19 cellular contexts compared by ENCODE assay signal in the genomic region with DNA sequence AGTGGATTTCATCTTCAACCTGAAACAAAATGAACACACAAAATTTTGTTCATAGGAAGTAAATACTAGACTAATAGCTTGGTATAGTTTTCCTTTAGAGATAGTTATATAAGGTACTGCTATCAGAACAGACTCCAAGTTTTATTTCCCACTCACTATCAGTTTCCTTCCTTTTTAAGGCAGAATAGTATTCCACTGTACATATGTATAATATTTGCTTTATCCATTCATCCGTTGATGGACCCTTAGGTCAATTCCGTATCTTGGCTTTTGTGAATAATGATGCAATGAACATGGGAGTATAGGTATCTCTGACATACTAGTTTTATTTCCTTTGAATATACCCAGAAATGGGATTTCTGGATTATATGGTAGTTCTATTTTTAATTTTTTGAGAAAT.
"Had no signal": no experiment of that assay in that cellular context is flagged by ENCODE, and none has a peak within 500 bp of the region (broad histone marks: within the 10 kb centered on the region; RNA-seq: fewer than 3 reads in every experiment).

No MANE protein-coding gene starts in this region.

- ATAC-seq: activated CD8-positive, alpha-beta memory T cell treated with anti-CD3 and anti-CD28 coated beads, Interleukin-2, amount 10 ng/mL, durations not matched to agents 7 days and 5 days; activated T-cell treated with anti-CD3 and anti-CD28 coated beads, Interleukin-2, amount 50 U/mL, for 4 hours; body of pancreas; left ventricle myocardium superior; natural killer cell; stimulated activated naive B cell treated with anti-CD40 and anti-IgM and Interleukin-4, amounts not matched to agents 10 μg/mL and 1 μg/mL and 100 μg/mL, for 72 hours; upper lobe of right lung had no signal

- H3K36me3 Mint-ChIP-seq: natural killer cell had no signal

- H3K27ac ChIP-seq: body of pancreas, upper lobe of right lung had no signal

- H3K27ac Mint-ChIP-seq: natural killer cell; stimulated activated naive B cell treated with anti-CD40 and anti-IgM and Interleukin-4, amounts not matched to agents 10 μg/mL and 1 μg/mL and 100 μg/mL, for 72 hours; T-helper 2 cell treated with Interferon-gamma antibody and Interleukin-4, amounts not matched to agents 5 μg/mL and 100 μg/mL, for 36 hours had no signal

- H3K4me3 ChIP-seq: body of pancreas, upper lobe of right lung had no signal

- H3K9me3 ChIP-seq: upper lobe of right lung had no signal

- H3K4me3 Mint-ChIP-seq: activated naive CD4-positive, alpha-beta T cell treated with anti-CD3 and anti-CD28 coated beads, Interleukin-2, amount 50 U/mL, for 24 hours; activated T-cell treated with anti-CD3 and anti-CD28 coated beads, Interleukin-2, amount 50 U/mL, for 4 hours; memory B cell; natural killer cell; T-helper 2 cell treated with Interferon-gamma antibody and Interleukin-4, amounts not matched to agents 5 μg/mL and 100 μg/mL, for 36 hours had no signal

- DNase-seq: activated CD4-positive, alpha-beta T cell treated with anti-CD3 and anti-CD28 coated beads, Interleukin-2, amount 50 U/mL, for 1 hour; activated CD4-positive, CD25-positive, alpha-beta regulatory T cell; activated CD8-positive, alpha-beta memory T cell treated with anti-CD3 and anti-CD28 coated beads, Interleukin-2, amount 10 ng/mL, durations not matched to agents 7 days and 5 days; activated effector memory CD4-positive, alpha-beta T cell treated with anti-CD3 and anti-CD28 coated beads, Interleukin-2, amount 50 U/mL, for 16 hours; activated T-cell treated with anti-CD3 and anti-CD28 coated beads, Interleukin-2, amount 50 U/mL, for 4 hours; amygdala; body of pancreas; effector memory CD4-positive, alpha-beta T cell; foreskin melanocyte; kidney glomerular epithelial cell; left ventricle myocardium superior; natural killer cell; retina; stimulated activated naive B cell treated with anti-CD40 and anti-IgM and Interleukin-4, amounts not matched to agents 10 μg/mL and 1 μg/mL and 100 μg/mL, for 72 hours; substantia nigra; upper lobe of right lung had no signal

- H3K9me3 Mint-ChIP-seq: activated naive CD4-positive, alpha-beta T cell treated with anti-CD3 and anti-CD28 coated beads, Interleukin-2, amount 50 U/mL, for 24 hours; activated T-cell treated with anti-CD3 and anti-CD28 coated beads, Interleukin-2, amount 50 U/mL, for 4 hours; memory B cell; natural killer cell; stimulated activated naive B cell treated with anti-CD40 and anti-IgM and Interleukin-4, amounts not matched to agents 10 μg/mL and 1 μg/mL and 100 μg/mL, for 72 hours; T-helper 2 cell treated with Interferon-gamma antibody and Interleukin-4, amounts not matched to agents 5 μg/mL and 100 μg/mL, for 36 hours had no signal

- H3K27me3 Mint-ChIP-seq: activated CD8-positive, alpha-beta memory T cell treated with anti-CD3 and anti-CD28 coated beads, Interleukin-2, amount 10 ng/mL, durations not matched to agents 7 days and 5 days; activated naive CD4-positive, alpha-beta T cell treated with anti-CD3 and anti-CD28 coated beads, Interleukin-2, amount 50 U/mL, for 24 hours; memory B cell; stimulated activated naive B cell treated with anti-CD40 and anti-IgM and Interleukin-4, amounts not matched to agents 10 μg/mL and 1 μg/mL and 100 μg/mL, for 72 hours had no signal

- H3K27me3 ChIP-seq: body of pancreas, upper lobe of right lung had no signal
